In the genomic region with DNA sequence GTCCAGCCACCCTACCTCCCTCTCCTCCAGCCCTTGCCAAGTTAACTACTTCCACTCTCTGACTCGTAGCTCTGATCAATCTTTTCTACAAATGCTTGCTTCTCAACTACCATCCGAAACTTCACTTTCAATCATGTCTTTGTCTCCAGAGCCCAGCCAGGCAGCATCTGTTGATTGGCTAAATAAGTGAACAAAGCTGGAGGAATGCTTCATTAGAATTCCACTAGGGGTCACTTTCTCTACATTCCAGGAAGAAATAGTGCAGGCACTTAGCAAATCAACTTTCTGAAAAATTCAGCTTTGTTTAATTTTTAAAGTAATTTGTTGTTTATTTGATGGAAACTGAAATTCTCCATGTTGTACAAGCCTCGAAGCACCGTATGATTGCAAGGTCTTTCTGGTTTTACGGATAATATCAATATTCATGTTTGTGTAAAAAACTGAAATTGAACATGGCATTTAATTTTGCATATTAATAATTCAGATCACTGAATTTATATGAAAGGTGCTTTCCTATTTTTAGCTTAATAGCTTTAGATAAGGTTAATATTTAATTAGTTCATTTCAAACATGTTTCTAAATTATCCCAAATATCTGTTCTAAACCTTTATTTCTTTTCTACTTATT, we compare ENCODE assay signal across 8 cellular contexts. TPM values are rescaled to one million over a fixed set of nuclear protein-coding genes. Genes with fewer than 3 reads are reported as not detected.
DNase-seq lines count a peak whose midpoint lies in the region; ATAC-seq and TF ChIP-seq lines count a peak whose summit lies in the region.

No MANE protein-coding gene starts in this region.

- 27 to 35% methylated on average over 5 of the region's 5 CpGs for WGBS in body of pancreas, 2 donors

- no peaks in the 10 kb centered on the region for H3K4me1 ChIP-seq in body of pancreas

- TF ChIP-seq CTCF in body of pancreas (IDR thresholded peaks at IDR 0.05): peak; percentile 43 to 69 (median 62)

- H3K4me3 ChIP-seq in body of pancreas: no peak overlapping the region

- H3K27ac Mint-ChIP-seq in activated naive CD4-positive, alpha-beta T cell treated with anti-CD3 and anti-CD28 coated beads, Interleukin-2, amount 50 U/mL, for 72 hours: no peak overlapping the region

- H3K9me3 ChIP-seq in body of pancreas: no peaks in the 10 kb centered on the region

- no peak for DNase-seq in activated naive CD4-positive, alpha-beta T cell treated with anti-CD3 and anti-CD28 coated beads, Interleukin-2, amount 50 U/mL, for 72 hours (ENCODE audit: low spot score in 2 of 2)
- no peak for DNase-seq in activated naive CD4-positive, alpha-beta T cell treated with anti-CD3 and anti-CD28 coated beads, Interleukin-2, amount 50 U/mL, for 16 hours
- DNase-seq in NCI-H748 (lab: John Stamatoyannopoulos, UW; ENCODE audit: unreplicated experiment): peak; percentile 44
- DNase-seq in body of pancreas: peak in 3 of 4 donors; percentile 10 to 15 (median 10)
- peak; percentile 71 for DNase-seq in iPS-NIHi11 (ENCODE audit: low spot score)
- peak; percentile 29 for DNase-seq in stromal cell of bone marrow (ENCODE audit: low read depth)
- no peak for DNase-seq in stimulated activated CD8-positive, alpha-beta memory T cell treated with anti-CD3 and anti-CD28 coated beads, Interleukin-4, amount 100 ng/mL, for 48 hours

- H3K36me3 Mint-ChIP-seq in activated naive CD4-positive, alpha-beta T cell treated with anti-CD3 and anti-CD28 coated beads, Interleukin-2, amount 50 U/mL, for 72 hours: no peaks in the 10 kb centered on the region

- H3K27ac ChIP-seq in body of pancreas: no peak overlapping the region

- no peak for TF ChIP-seq POLR2A in body of pancreas (IDR thresholded peaks at IDR 0.05)

- peak; percentile 67 to 79 for ATAC-seq in activated naive CD4-positive, alpha-beta T cell treated with anti-CD3 and anti-CD28 coated beads, Interleukin-2, amount 50 U/mL, for 72 hours
- ATAC-seq in HG02981 (IDR thresholded peaks at IDR 0.05; ENCODE audit: unreplicated experiment) (peak; percentile 49), body of pancreas (peak; percentile 65)

- H3K27me3 ChIP-seq in body of pancreas: no peaks in the 10 kb centered on the region

- intact Hi-C loops in body of pancreas (cut with DNase I): no loop called here

- no peaks in the 10 kb centered on the region for H3K9me3 Mint-ChIP-seq in activated naive CD4-positive, alpha-beta T cell treated with anti-CD3 and anti-CD28 coated beads, Interleukin-2, amount 50 U/mL, for 72 hours

- H3K36me3 ChIP-seq in body of pancreas (replicated peaks in 1 of 2; ENCODE audit: insufficient read depth in 1 of 2, low read depth in 2 of 2): no peaks in the 10 kb centered on the region

RNA-seq across cellular contexts. Expression of a gene that starts 32.4 kb away (rescaled TPM):
- 10 to 100 TPM; 29.4 to 45.9 TPM for total RNA-seq in activated naive CD4-positive, alpha-beta T cell treated with anti-CD3 and anti-CD28 coated beads, Interleukin-2, amount 50 U/mL, for 72 hours
- 1 to 10 TPM; 2.9 to 3.6 TPM for total RNA-seq in body of pancreas

Comparison
In these comparisons a context has a peak if more than half of its experiments do, and no peak if none do; other contexts are left out.
1. DNase-seq: peak in NCI-H748 (single experiment), body of pancreas (3 of 4), iPS-NIHi11 (single experiment) and stromal cell of bone marrow (single experiment); none in activated naive CD4-positive, alpha-beta T cell treated with anti-CD3 and anti-CD28 coated beads, Interleukin-2, amount 50 U/mL, for 72 hours (0 of 2), activated naive CD4-positive, alpha-beta T cell treated with anti-CD3 and anti-CD28 coated beads, Interleukin-2, amount 50 U/mL, for 16 hours (single experiment) and stimulated activated CD8-positive, alpha-beta memory T cell treated with anti-CD3 and anti-CD28 coated beads, Interleukin-4, amount 100 ng/mL, for 48 hours (single experiment).
2. RNA of a gene that starts 32.4 kb away (total RNA-seq): 29.4 to 45.9 TPM in activated naive CD4-positive, alpha-beta T cell treated with anti-CD3 and anti-CD28 coated beads, Interleukin-2, amount 50 U/mL, for 72 hours; 2.9 to 3.6 TPM in body of pancreas; every median in the first group is over 4 times any median in the second.
3. Peak in every context shown above with its lines, with median percentiles within 50 percentile points of each other: ATAC-seq.